8 cellular contexts compared by ENCODE assay signal in genomic region chrX:129318375-129318774, GRCh38.
DNase-seq lines count a peak whose midpoint lies in the region; ATAC-seq and TF ChIP-seq lines count a peak whose summit lies in the region.

No MANE protein-coding gene starts in this region.

- H3K27me3 ChIP-seq in GM06990 (replicated peaks; ENCODE audit: control insufficient read depth, insufficient read depth, low read length): no peaks in the 10 kb centered on the region

- no peak overlapping the region for H3K4me3 ChIP-seq in AG09309 (ENCODE audit: control insufficient read depth, low read depth, low read length)
- H3K4me3 ChIP-seq in GM06990 (replicated peaks; ENCODE audit: low read depth, low read length): no peak overlapping the region

- no peak for ATAC-seq in GM18909 (IDR thresholded peaks at IDR 0.05; ENCODE audit: poor library complexity, unreplicated experiment)

- no peaks in the 10 kb centered on the region for H3K36me3 ChIP-seq in GM06990 (ENCODE audit: control insufficient read depth, insufficient read depth, low read length)

- DNase-seq in AG09309 (ENCODE audit: low read depth) (peak; percentile 3), GM06990 (ENCODE audit: extremely low read depth, insufficient read length) (no peak), OCI-M1 (lab: John Stamatoyannopoulos, UW) (peak; percentile 40), foreskin melanocyte (peak; percentile 20), NCI-H524 (lab: John Stamatoyannopoulos, UW) (no peak), C1 segment of cervical spinal cord (lab: John Stamatoyannopoulos, UW) (no peak)
- DNase-seq in activated CD4-positive, alpha-beta T cell treated with anti-CD3 and anti-CD28 coated beads, Interleukin-2, amount 50 U/mL, for 48 hours: no peak

- TF ChIP-seq CTCF in AG09309 (IDR thresholded peaks at IDR 0.05; ENCODE audit: control insufficient read depth, insufficient read depth, low read depth, low read length, missing control alignments) (peak; percentile 46), GM06990 (IDR thresholded peaks at IDR 0.05; ENCODE audit: insufficient read depth, low read length, poor library complexity, severe bottlenecking) (peak; percentile 36)

Comparison
In these comparisons a context has a peak if more than half of its experiments do, and no peak if none do; other contexts are left out.
1. DNase-seq: peak in AG09309 (single experiment), OCI-M1 (single experiment) and foreskin melanocyte (single experiment); none in GM06990 (single experiment), NCI-H524 (0 of 2), C1 segment of cervical spinal cord (0 of 14) and activated CD4-positive, alpha-beta T cell treated with anti-CD3 and anti-CD28 coated beads, Interleukin-2, amount 50 U/mL, for 48 hours (0 of 2).